ENCODE assay signal across 8 cellular contexts in the genomic region with DNA sequence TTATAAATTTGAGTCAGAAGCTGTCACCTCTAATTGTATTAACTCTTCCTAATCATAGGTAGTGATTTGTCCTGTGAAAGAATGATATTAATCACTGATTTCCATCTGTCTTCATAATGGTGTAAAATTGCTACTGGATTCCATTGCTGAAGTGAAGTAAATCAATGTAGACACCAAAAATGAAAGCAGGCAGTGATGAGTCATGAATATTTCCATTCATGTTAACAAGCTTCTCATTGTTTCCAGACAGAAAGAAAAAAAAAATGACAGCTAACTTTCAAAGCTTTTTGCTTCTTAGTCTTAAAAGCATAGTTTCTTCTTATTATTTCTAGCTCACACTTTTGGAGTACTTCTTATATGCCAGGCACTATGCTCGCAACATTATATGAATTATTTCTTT. TPM values are rescaled to one million over a fixed set of nuclear protein-coding genes. Genes with fewer than 3 reads are reported as not detected.
DNase-seq lines count a peak whose midpoint lies in the region; ATAC-seq lines count a peak whose summit lies in the region.

No MANE protein-coding gene starts in this region.

- no peak overlapping the region for H3K14ac ChIP-seq in mesenchymal stem cell (ENCODE audit: low read length in 2 of 2)

- H3K79me1 ChIP-seq in mesenchymal stem cell (replicated peaks; ENCODE audit: low read length, poor library complexity, severe bottlenecking), result peaks cover 9% of the 10 kb centered on the region

- H3K9ac ChIP-seq in mesenchymal stem cell (ENCODE audit: low read length), result peak overlapping the region; percentile 75

- no peak overlapping the region for H3K27ac ChIP-seq in CD4-positive, alpha-beta memory T cell (ENCODE audit: low read depth, low read length)
- H3K27ac ChIP-seq in angular gyrus (ENCODE audit: low read depth, low read length), result peak overlapping the region; percentile 90
- H3K27ac ChIP-seq in mesenchymal stem cell (ENCODE audit: low read length, poor library complexity, severe bottlenecking), result peak overlapping the region; percentile 96

- intact Hi-C loops in CD4-positive, alpha-beta memory T cell (cut with micrococcal nuclease), result no loop called here

- H3K4me3 ChIP-seq in CD4-positive, alpha-beta memory T cell (ENCODE audit: low read length in 2 of 2), result no peak overlapping the region
- H3K4me3 ChIP-seq in mesenchymal stem cell (ENCODE audit: insufficient read depth in 1 of 2, low read depth in 1 of 2, low read length in 2 of 2), result no peak overlapping the region

- no peaks in the 10 kb centered on the region for H3K9me3 ChIP-seq in CD4-positive, alpha-beta memory T cell (ENCODE audit: control insufficient read depth in 1 of 2, low read length in 2 of 2)
- no peaks in the 10 kb centered on the region for H3K9me3 ChIP-seq in mesenchymal stem cell (ENCODE audit: control insufficient read depth, low read length)

- H2BK15ac ChIP-seq in mesenchymal stem cell (ENCODE audit: low read depth, poor library complexity, severe bottlenecking), result no peak overlapping the region

- no peak overlapping the region for H4K91ac ChIP-seq in mesenchymal stem cell (ENCODE audit: low read length)

- H3K4me2 ChIP-seq in mesenchymal stem cell (ENCODE audit: low read length, poor library complexity, severe bottlenecking), result no peak overlapping the region

- H2BK12ac ChIP-seq in mesenchymal stem cell (ENCODE audit: low read length in 2 of 2), result no peak overlapping the region

- no peak overlapping the region for H2BK5ac ChIP-seq in mesenchymal stem cell (ENCODE audit: low read depth, low read length, poor library complexity, severe bottlenecking)

- peaks cover 0 to 2% (median 0%) of the 10 kb centered on the region in 8 donors for H3K9me3 Mint-ChIP-seq in CD4-positive, alpha-beta memory T cell

- WGBS in mesenchymal stem cell, result no CpG with 5 or more reads among the region's 1 CpG

- H2AK5ac ChIP-seq in mesenchymal stem cell (ENCODE audit: low read length, severe bottlenecking), result no peak overlapping the region

- DNase-seq in CD4-positive, alpha-beta memory T cell, result peak in 1 of 5 donors; percentile 14
- peak; percentile 87 for DNase-seq in mesenchymal stem cell
- no peak for DNase-seq in NCI-H1105 (lab: John Stamatoyannopoulos, UW)
- no peak for DNase-seq in T1000 (lab: John Stamatoyannopoulos, UW)

- POLR2A ChIA-PET in CD4-positive, alpha-beta memory T cell (lab: Charles Lee; ENCODE audit: partially characterized antibody), result interaction anchor here (1.1 kb wide), 1 partner anchor 13 kb away, joined by 3 read pairs; no protein-coding TSS in a partner anchor

- CTCF ChIA-PET in CD4-positive, alpha-beta memory T cell (lab: Charles Lee; ENCODE audit: partially characterized antibody), result interaction anchor here (1.0 to 2.9 kb wide), 12 partner anchors 10 to 249 kb away, joined by 3 to 16 read pairs (median 4); a partner anchor contains a TSS

- no peak overlapping the region for H2BK120ac ChIP-seq in mesenchymal stem cell (ENCODE audit: low read depth, low read length)

- no peak overlapping the region for H2AFZ ChIP-seq in mesenchymal stem cell (ENCODE audit: low read depth, low read length)

- no peaks in the 10 kb centered on the region for H3K36me3 Mint-ChIP-seq in CD4-positive, alpha-beta memory T cell

- H4K8ac ChIP-seq in mesenchymal stem cell (ENCODE audit: low read length), result no peak overlapping the region

- no peaks in the 10 kb centered on the region for H3K27me3 ChIP-seq in CD4-positive, alpha-beta memory T cell (ENCODE audit: insufficient read depth, low read length)
- H3K27me3 ChIP-seq in mesenchymal stem cell (ENCODE audit: control insufficient read depth in 1 of 2, insufficient read depth in 1 of 2, low read length in 2 of 2), result no peaks in the 10 kb centered on the region

- no peaks in the 10 kb centered on the region for H3K36me3 ChIP-seq in CD4-positive, alpha-beta memory T cell (ENCODE audit: insufficient read depth, low read length)
- H3K36me3 ChIP-seq in mesenchymal stem cell (ENCODE audit: control insufficient read depth in 1 of 2, insufficient read depth in 2 of 2, low read depth in 1 of 2, low read length in 2 of 2), result peaks cover 18 to 72% of the 10 kb centered on the region in 2 experiments

- no peak overlapping the region for H3K18ac ChIP-seq in mesenchymal stem cell (ENCODE audit: low read depth in 1 of 2, low read length in 2 of 2)

- no peaks in the 10 kb centered on the region for H3K27me3 Mint-ChIP-seq in CD4-positive, alpha-beta memory T cell

- peak overlapping the region in 3 of 7 donors; percentile 11 to 86 (median 26) for H3K27ac Mint-ChIP-seq in CD4-positive, alpha-beta memory T cell

- H3K4me3 Mint-ChIP-seq in CD4-positive, alpha-beta memory T cell, result peak overlapping the region in 7 of 8 donors; percentile 17 to 69 (median 50)

- H3K23ac ChIP-seq in mesenchymal stem cell (ENCODE audit: low read length in 2 of 2), result no peak overlapping the region

- peak; percentile 75 for ATAC-seq in HG02885 (IDR thresholded peaks at IDR 0.05; ENCODE audit: poor library complexity, unreplicated experiment)
- ATAC-seq in HG02798 (IDR thresholded peaks at IDR 0.05; ENCODE audit: poor library complexity, unreplicated experiment), result no peak
- ATAC-seq in HG03280 (IDR thresholded peaks at IDR 0.05; ENCODE audit: unreplicated experiment), result no peak

- peaks cover 7 to 10% (median 9%) of the 10 kb centered on the region in 4 donors for H3K4me1 Mint-ChIP-seq in CD4-positive, alpha-beta memory T cell

- H3K4me1 ChIP-seq in CD4-positive, alpha-beta memory T cell (ENCODE audit: insufficient read depth, low read length), result no peaks in the 10 kb centered on the region
- H3K4me1 ChIP-seq in mesenchymal stem cell (ENCODE audit: control insufficient read depth, insufficient read depth, low read depth, low read length), result peaks cover 6% of the 10 kb centered on the region

- H3K4ac ChIP-seq in mesenchymal stem cell (ENCODE audit: low read depth in 1 of 2, low read length in 2 of 2), result no peak overlapping the region

RNA-seq across cellular contexts. Expression of a gene that starts 21.5 kb away (rescaled TPM):
- under 1 TPM; 0.09 to 0.44 TPM for total RNA-seq in CD4-positive, alpha-beta memory T cell
- under 1 TPM in 1 of 2 donors, not detected in 1; 0.64 TPM for polyA plus RNA-seq in CD4-positive, alpha-beta memory T cell
- 166 TPM for polyA plus RNA-seq in mesenchymal stem cell (2013, experiment 1 of 2)
- polyA plus RNA-seq in mesenchymal stem cell (2013, experiment 2 of 2), result 170 TPM

RNA-seq across cellular contexts. Expression of a gene that starts 32.5 kb away (rescaled TPM):
- total RNA-seq in CD4-positive, alpha-beta memory T cell, result 1 to 10 TPM; 7.3 to 7.7 TPM
- under 1 TPM; 0.03 to 0.89 TPM for polyA plus RNA-seq in CD4-positive, alpha-beta memory T cell
- polyA plus RNA-seq in mesenchymal stem cell (2013, experiment 1 of 2), result 3.4 TPM
- 3.2 TPM for polyA plus RNA-seq in mesenchymal stem cell (2013, experiment 2 of 2)
